ENCODE assay signal across 12 cellular contexts in the genomic region with DNA sequence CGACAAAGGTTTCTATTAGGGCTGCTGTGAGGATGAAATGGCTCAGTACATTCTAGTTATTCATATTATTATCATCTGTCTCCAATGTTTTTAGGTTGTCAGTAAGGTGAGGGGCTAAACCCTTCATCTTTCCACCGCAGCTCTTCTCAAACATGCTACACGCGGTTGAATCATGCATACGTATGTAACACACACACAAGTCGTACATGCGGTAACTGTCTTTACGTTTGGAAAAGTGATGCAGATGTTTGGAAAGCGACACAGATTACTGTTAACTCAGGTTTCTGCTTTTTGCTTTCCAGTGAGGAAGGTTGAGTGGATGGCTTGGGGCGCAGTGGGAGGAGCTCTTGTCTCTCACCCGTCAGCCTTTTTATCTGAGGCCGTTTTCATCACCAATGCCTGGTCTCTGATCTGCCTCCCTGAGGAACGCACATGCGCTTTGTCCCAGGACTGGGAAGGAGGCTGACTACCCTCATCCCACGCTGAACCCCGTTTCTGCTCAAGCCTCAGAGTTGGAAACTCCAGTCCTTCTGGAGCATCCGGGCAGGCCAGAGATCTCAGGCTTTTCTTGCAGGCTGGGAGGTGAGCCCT. TPM values are rescaled to one million over a fixed set of nuclear protein-coding genes. Genes with fewer than 3 reads are reported as not detected.
DNase-seq lines count a peak whose midpoint lies in the region; FAIRE-seq and TF ChIP-seq lines count a peak whose summit lies in the region.
"Had no signal": no experiment of that assay in that cellular context is flagged by ENCODE, and none has a peak within 500 bp of the region (broad histone marks: within the 10 kb centered on the region; RNA-seq: fewer than 3 reads in every experiment).

No MANE protein-coding gene starts in this region.

- in situ Hi-C loops in brain microvascular endothelial cell (cut with HindIII; ENCODE audit: low pct_ligation_motif_present, low sequenced_read_pairs): loop anchor here (25.0 kb wide), 1 partner anchor 187 kb away; no protein-coding TSS in a partner anchor

- FAIRE-seq in HTR-8/SVneo (lab: Jason Lieb, UNC): peak; percentile 31

- H3K27me3 ChIP-seq in brain microvascular endothelial cell (replicated peaks) (no peaks in the 10 kb centered on the region), iPS-18a (ENCODE audit: control insufficient read depth, insufficient read depth, low read length) (peaks cover 100% of the 10 kb centered on the region), smooth muscle cell (ENCODE audit: low read depth) (no peaks in the 10 kb centered on the region)

- H3K36me3 ChIP-seq in brain microvascular endothelial cell (replicated peaks): peaks cover 43% of the 10 kb centered on the region
- no peaks in the 10 kb centered on the region for H3K36me3 ChIP-seq in iPS-18a (ENCODE audit: control insufficient read depth, low read depth, low read length)
- no peaks in the 10 kb centered on the region for H3K36me3 ChIP-seq in smooth muscle cell (ENCODE audit: low read depth)
- H3K36me3 ChIP-seq: Peyer's patch had no signal

- H3K9ac ChIP-seq in iPS-18a (ENCODE audit: low read length) (no peak overlapping the region), smooth muscle cell (ENCODE audit: low read depth) (no peak overlapping the region)

- H3K27ac ChIP-seq in brain microvascular endothelial cell (peak overlapping the region; percentile 95), iPS-18a (ENCODE audit: low read length) (no peak overlapping the region), smooth muscle cell (ENCODE audit: low read depth) (peak overlapping the region; percentile 28)

- peak overlapping the region; percentile 10 for H3K4me3 ChIP-seq in brain microvascular endothelial cell (ENCODE audit: low read depth, low read length)
- H3K4me3 ChIP-seq in iPS-18a (ENCODE audit: low read length): peak overlapping the region; percentile 62
- peak overlapping the region; percentile 64 for H3K4me3 ChIP-seq in smooth muscle cell

- peak overlapping the region; percentile 78 for H2AFZ ChIP-seq in smooth muscle cell (ENCODE audit: low read depth)

- peaks cover 9% of the 10 kb centered on the region for H4K20me1 ChIP-seq in smooth muscle cell (ENCODE audit: low read depth)

- peaks cover 6% of the 10 kb centered on the region for H3K79me2 ChIP-seq in smooth muscle cell (ENCODE audit: low read depth)

- TF ChIP-seq CTCF in brain microvascular endothelial cell (IDR thresholded peaks at IDR 0.05; ENCODE audit: low read depth, low read length, missing control alignments) (no peak), smooth muscle cell (IDR thresholded peaks at IDR 0.05; ENCODE audit: borderline replicate concordance, insufficient read depth, poor library complexity, severe bottlenecking) (no peak)

- H3K4me2 ChIP-seq in smooth muscle cell: peak overlapping the region; percentile 91

- H3K9me3 ChIP-seq in iPS-18a (ENCODE audit: control insufficient read depth, low read depth, low read length) (no peaks in the 10 kb centered on the region), smooth muscle cell (replicated peaks; ENCODE audit: low read depth) (no peaks in the 10 kb centered on the region)
- H3K9me3 ChIP-seq: Peyer's patch had no signal

- DNase-seq in HTR-8/SVneo (ENCODE audit: insufficient read length, low spot score) (no peak), brain microvascular endothelial cell (no peak), smooth muscle cell (lab: John Stamatoyannopoulos, UW; ENCODE audit: unreplicated experiment) (no peak), NCI-H146 treated with DMSO at 0.1 percent for 48 hours (lab: John Stamatoyannopoulos, UW; ENCODE audit: unreplicated experiment) (no peak), NCI-H524 treated with DMSO at 0.1 percent for 48 hours (lab: John Stamatoyannopoulos, UW) (no peak), HK-2 (ENCODE audit: unreplicated experiment) (no peak)
- DNase-seq: activated B cell treated with CpG ODN at 0.5 μM for 24 hours; activated effector memory CD4-positive, alpha-beta T cell treated with anti-CD3 and anti-CD28 coated beads, Interleukin-2, amount 50 U/mL, for 16 hours; DND-41; occipital lobe had no signal

- WGBS in smooth muscle cell (ENCODE audit: low lambda C conversion rate): 59% methylated on average over 17 of the region's 17 CpGs

- H3K4me1 ChIP-seq in iPS-18a (ENCODE audit: control insufficient read depth, low read depth, low read length) (peaks cover 44% of the 10 kb centered on the region), smooth muscle cell (ENCODE audit: low read depth) (peaks cover 35% of the 10 kb centered on the region)

- peaks cover 6% of the 10 kb centered on the region for H3F3A ChIP-seq in smooth muscle cell (ENCODE audit: low read depth)

RNA-seq across cellular contexts. Expression of a gene that starts 3.2 kb away (rescaled TPM):
- 4.6 and 6.8 TPM in 2 replicates for total RNA-seq in smooth muscle cell
- 3.8 and 5.4 TPM in 2 replicates for polyA plus RNA-seq in smooth muscle cell
- total RNA-seq: activated B cell treated with CpG ODN at 0.5 μM for 24 hours had no signal

RNA-seq across cellular contexts. Expression of a gene that starts 8.6 kb away (rescaled TPM):
- total RNA-seq in smooth muscle cell: 2.7 and 2.8 TPM in 2 replicates
- 18.0 and 18.1 TPM in 2 replicates for polyA plus RNA-seq in smooth muscle cell
- total RNA-seq: activated B cell treated with CpG ODN at 0.5 μM for 24 hours had no signal

RNA-seq across cellular contexts. Expression of a gene that starts 20.2 kb away (rescaled TPM):
- total RNA-seq in smooth muscle cell: 14.7 and 23.0 TPM in 2 replicates
- 13.3 and 16.5 TPM in 2 replicates for polyA plus RNA-seq in smooth muscle cell

Comparison
In these comparisons a context has a peak if more than half of its experiments do, and no peak if none do; other contexts are left out.
1. H3K4me3 ChIP-seq: peak in every context shown above with its lines; median percentile 64 in smooth muscle cell; 62 in iPS-18a; 10 in brain microvascular endothelial cell.